11 cellular contexts compared by ENCODE assay signal in the genomic region with DNA sequence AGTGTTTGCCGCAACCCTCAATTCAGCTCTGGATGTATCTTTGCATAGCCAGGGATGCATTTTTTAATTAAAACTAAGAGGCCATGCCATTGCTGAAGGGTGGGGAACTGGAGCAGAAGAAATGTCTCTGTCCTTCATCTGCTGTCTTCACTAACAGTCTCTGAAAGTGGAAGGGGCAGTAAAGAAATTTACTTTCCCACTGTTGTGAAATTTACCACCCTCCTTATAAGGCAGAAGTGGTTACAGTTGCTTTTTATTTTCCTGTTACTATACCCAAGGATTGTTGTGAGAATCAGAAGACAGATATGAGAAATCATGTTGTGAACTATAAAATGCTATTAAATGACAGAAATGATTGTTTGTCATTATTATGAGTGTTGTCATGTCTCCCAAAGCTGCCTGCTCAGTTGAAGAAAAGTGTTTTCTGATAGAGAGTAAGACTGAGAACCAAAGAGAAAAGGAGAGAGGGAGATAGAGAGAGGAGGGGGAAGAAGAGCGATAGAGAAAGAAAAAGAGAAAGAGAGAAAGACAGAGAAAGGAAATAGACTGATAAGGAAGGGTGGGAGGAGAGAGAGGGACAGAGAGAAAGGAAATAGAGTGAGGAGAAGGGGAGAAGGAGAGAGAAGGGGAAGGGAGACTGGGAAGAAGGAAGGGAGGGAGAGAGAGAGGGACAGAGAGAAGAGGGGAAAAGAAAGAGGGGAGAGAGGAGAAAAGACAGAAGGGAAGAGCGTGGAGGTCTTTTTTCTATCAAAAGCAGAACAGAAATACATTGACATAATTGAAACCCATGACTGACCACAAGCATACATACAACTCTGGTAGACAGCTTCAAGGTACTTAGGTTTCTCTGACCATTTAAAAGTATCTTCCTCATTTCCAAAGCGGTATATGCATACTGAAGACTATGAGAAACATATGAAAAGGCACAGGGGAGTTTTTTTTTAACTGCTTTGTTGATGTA. TPM values are rescaled to one million over a fixed set of nuclear protein-coding genes. Genes with fewer than 3 reads are reported as not detected.
DNase-seq lines count a peak whose midpoint lies in the region; ATAC-seq and TF ChIP-seq lines count a peak whose summit lies in the region.
"Had no signal": no experiment of that assay in that cellular context is flagged by ENCODE, and none has a peak within 500 bp of the region (broad histone marks: within the 10 kb centered on the region; RNA-seq: fewer than 3 reads in every experiment).

No MANE protein-coding gene starts in this region.

- H3K27ac Mint-ChIP-seq in natural killer cell treated with Interleukin-12 subunit alpha and Interleukin-12 subunit beta and Interleukin-15 and Interleukin-18, amount 100 ng/mL, for 72 hours, result peak overlapping the region; percentile 79 to 91
- H3K27ac Mint-ChIP-seq in natural killer cell, result peak overlapping the region in 1 of 2 donors; percentile 0
- H3K27ac Mint-ChIP-seq in IgD-negative memory B cell, result peak overlapping the region in 2 of 3 donors; percentile 40 to 93
- no peak overlapping the region for H3K27ac Mint-ChIP-seq in T-helper 2 cell treated with Interferon-gamma antibody and Interleukin-4, amounts not matched to agents 5 μg/mL and 100 μg/mL, for 36 hours

- TF ChIP-seq CTCF in natural killer cell (IDR thresholded peaks at IDR 0.05), result no peak

- no peak for DNase-seq in natural killer cell treated with Interleukin-12 subunit alpha and Interleukin-12 subunit beta and Interleukin-15 and Interleukin-18, amount 100 ng/mL, for 72 hours (ENCODE audit: low spot score)
- no peak for DNase-seq in natural killer cell
- no peak for DNase-seq in T-helper 2 cell treated with Interferon-gamma antibody and Interleukin-4, amounts not matched to agents 5 μg/mL and 100 μg/mL, for 36 hours (ENCODE audit: low spot score)
- no peak for DNase-seq in activated gamma-delta T cell treated with Interleukin-2 at 50 U/mL for 16 hours
- no peak for DNase-seq in NCI-H526 (lab: John Stamatoyannopoulos, UW)
- no peak for DNase-seq in SK-N-DZ (ENCODE audit: low spot score)
- DNase-seq: gastrocnemius medialis; stimulated activated CD4-positive, alpha-beta T cell treated with anti-CD3 and anti-CD28 coated beads, Interleukin-2, amount 100 ng/mL, for 48 hours; uterus had no signal

- peak overlapping the region; percentile 61 for H3K4me3 Mint-ChIP-seq in natural killer cell treated with Interleukin-12 subunit alpha and Interleukin-12 subunit beta and Interleukin-15 and Interleukin-18, amount 100 ng/mL, for 72 hours
- H3K4me3 Mint-ChIP-seq in natural killer cell, result no peak overlapping the region
- H3K4me3 Mint-ChIP-seq in IgD-negative memory B cell, result no peak overlapping the region
- H3K4me3 Mint-ChIP-seq in T-helper 2 cell treated with Interferon-gamma antibody and Interleukin-4, amounts not matched to agents 5 μg/mL and 100 μg/mL, for 36 hours, result no peak overlapping the region

- H3K27me3 Mint-ChIP-seq in natural killer cell treated with Interleukin-12 subunit alpha and Interleukin-12 subunit beta and Interleukin-15 and Interleukin-18, amount 100 ng/mL, for 72 hours, result no peaks in the 10 kb centered on the region
- no peaks in the 10 kb centered on the region for H3K27me3 Mint-ChIP-seq in natural killer cell (ENCODE audit: low read depth in 2 of 2)
- H3K27me3 Mint-ChIP-seq in IgD-negative memory B cell, result no peaks in the 10 kb centered on the region
- no peaks in the 10 kb centered on the region for H3K27me3 Mint-ChIP-seq in T-helper 2 cell treated with Interferon-gamma antibody and Interleukin-4, amounts not matched to agents 5 μg/mL and 100 μg/mL, for 36 hours (ENCODE audit: low read depth)

- peak; percentile 65 to 71 for ATAC-seq in natural killer cell treated with Interleukin-12 subunit alpha and Interleukin-12 subunit beta and Interleukin-15 and Interleukin-18, amount 100 ng/mL, for 72 hours
- no peak for ATAC-seq in natural killer cell
- peak; percentile 93 for ATAC-seq in HG02763 (IDR thresholded peaks at IDR 0.05; ENCODE audit: unreplicated experiment)
- ATAC-seq: gastrocnemius medialis had no signal

- peaks cover 9% of the 10 kb centered on the region for H3K36me3 Mint-ChIP-seq in natural killer cell treated with Interleukin-12 subunit alpha and Interleukin-12 subunit beta and Interleukin-15 and Interleukin-18, amount 100 ng/mL, for 72 hours
- H3K36me3 Mint-ChIP-seq in natural killer cell (no peaks in the 10 kb centered on the region), IgD-negative memory B cell (peaks cover 7% of the 10 kb centered on the region)
- peaks cover 7% of the 10 kb centered on the region for H3K36me3 Mint-ChIP-seq in T-helper 2 cell treated with Interferon-gamma antibody and Interleukin-4, amounts not matched to agents 5 μg/mL and 100 μg/mL, for 36 hours (ENCODE audit: low read depth)

- H3K9me3 Mint-ChIP-seq in natural killer cell treated with Interleukin-12 subunit alpha and Interleukin-12 subunit beta and Interleukin-15 and Interleukin-18, amount 100 ng/mL, for 72 hours, result no peaks in the 10 kb centered on the region
- H3K9me3 Mint-ChIP-seq in natural killer cell (no peaks in the 10 kb centered on the region), IgD-negative memory B cell (peaks cover 0 to 1% (median 0%) of the 10 kb centered on the region in 3 donors)
- H3K9me3 Mint-ChIP-seq in T-helper 2 cell treated with Interferon-gamma antibody and Interleukin-4, amounts not matched to agents 5 μg/mL and 100 μg/mL, for 36 hours, result no peaks in the 10 kb centered on the region

- intact Hi-C loops in natural killer cell (cut with micrococcal nuclease), result no loop called here

- peaks cover 39 to 46% of the 10 kb centered on the region in 2 donors for H3K4me1 Mint-ChIP-seq in natural killer cell treated with Interleukin-12 subunit alpha and Interleukin-12 subunit beta and Interleukin-15 and Interleukin-18, amount 100 ng/mL, for 72 hours (ENCODE audit: low read depth in 2 of 2)
- H3K4me1 Mint-ChIP-seq in natural killer cell (peaks cover under 1 to 8% of the 10 kb centered on the region in 2 donors), IgD-negative memory B cell (peaks cover 5 to 12% (median 5%) of the 10 kb centered on the region in 3 donors)
- H3K4me1 Mint-ChIP-seq in T-helper 2 cell treated with Interferon-gamma antibody and Interleukin-4, amounts not matched to agents 5 μg/mL and 100 μg/mL, for 36 hours (ENCODE audit: low read depth), result peaks cover 4% of the 10 kb centered on the region

RNA-seq across cellular contexts. Expression of gene SEC61B, which starts 22.5 kb away (rescaled TPM):
- total RNA-seq in natural killer cell treated with Interleukin-12 subunit alpha and Interleukin-12 subunit beta and Interleukin-15 and Interleukin-18, amount 100 ng/mL, for 72 hours, result 100 to 1,000 TPM; 176 to 255 TPM
- 10 to 100 TPM; 78.9 to 95.1 (median 93.8) TPM for total RNA-seq in natural killer cell
- polyA plus RNA-seq in IgD-negative memory B cell, result 298 TPM
- polyA plus RNA-seq in SK-N-DZ (2014; cell fraction: cytosol; rRNA removed), result 69.1 and 123 TPM in 2 replicates
- 48.6 and 81.7 TPM in 2 replicates for polyA plus RNA-seq in SK-N-DZ (2014; cell fraction: nucleus; rRNA removed)

RNA-seq across cellular contexts. Expression of gene ALG2, which starts 22.8 kb away (rescaled TPM):
- 10 to 100 TPM; 56.9 to 62.2 TPM for total RNA-seq in natural killer cell treated with Interleukin-12 subunit alpha and Interleukin-12 subunit beta and Interleukin-15 and Interleukin-18, amount 100 ng/mL, for 72 hours
- total RNA-seq in natural killer cell, result 10 to 100 TPM; 17.3 to 23.2 (median 20.7) TPM
- 24.7 TPM for polyA plus RNA-seq in IgD-negative memory B cell
- polyA plus RNA-seq in SK-N-DZ (2014; cell fraction: cytosol; rRNA removed), result 17.6 and 17.8 TPM in 2 replicates
- 11.7 and 14.0 TPM in 2 replicates for polyA plus RNA-seq in SK-N-DZ (2014; cell fraction: nucleus; rRNA removed)

Comparison
In these comparisons a context has a peak if more than half of its experiments do, and no peak if none do; other contexts are left out.
1. ATAC-seq: peak in natural killer cell treated with Interleukin-12 subunit alpha and Interleukin-12 subunit beta and Interleukin-15 and Interleukin-18, amount 100 ng/mL, for 72 hours (2 of 2) and HG02763 (single experiment); none in natural killer cell (0 of 3).